In genomic region chr19:3236272-3236671, GRCh38 we compare ENCODE assay signal across 11 cellular contexts. TPM values are rescaled to one million over a fixed set of nuclear protein-coding genes. Genes with fewer than 3 reads are reported as not detected.
"Had no signal": no experiment of that assay in that cellular context is flagged by ENCODE, and none has a peak within 500 bp of the region (broad histone marks: within the 10 kb centered on the region; RNA-seq: fewer than 3 reads in every experiment).

No MANE protein-coding gene starts in this region.

- H2AFZ ChIP-seq: GM23338 had no signal

- H3K4me1 ChIP-seq: HAP-1 had no signal

- H3K4me3 ChIP-seq: GM23338, HAP-1 had no signal

- ATAC-seq: GM23338, HCT116 had no signal

- H3K9ac ChIP-seq: KMS-11 had no signal

- H3K9me3 ChIP-seq: HAP-1 had no signal

- H3K9me3 Mint-ChIP-seq: HFFc6 had no signal

- H3K4me2 ChIP-seq: GM23338, KMS-11 had no signal

- DNase-seq: H7, HFFc6, IMR-90, KBM-7 had no signal

- H3K36me3 ChIP-seq: HAP-1 had no signal

- H3K27ac Mint-ChIP-seq: GM23338, HFFc6 had no signal

- H3K4me3 Mint-ChIP-seq: GM23338, HFFc6 had no signal

- H3K27ac ChIP-seq: HL-60, KMS-11 had no signal

RNA-seq across cellular contexts. Expression of gene CELF5, which starts 11.8 kb away (rescaled TPM):
- total RNA-seq: HT1080, IMR-90 had no signal

RNA-seq across cellular contexts. Expression of gene S1PR4, which starts 57.7 kb away (rescaled TPM):
- total RNA-seq: H4, H7, HFFc6, IMR-90 had no signal
- polyA plus RNA-seq: GM23338, IMR-90 had no signal
